1 cellular context compared by ENCODE assay signal in the genomic region with DNA sequence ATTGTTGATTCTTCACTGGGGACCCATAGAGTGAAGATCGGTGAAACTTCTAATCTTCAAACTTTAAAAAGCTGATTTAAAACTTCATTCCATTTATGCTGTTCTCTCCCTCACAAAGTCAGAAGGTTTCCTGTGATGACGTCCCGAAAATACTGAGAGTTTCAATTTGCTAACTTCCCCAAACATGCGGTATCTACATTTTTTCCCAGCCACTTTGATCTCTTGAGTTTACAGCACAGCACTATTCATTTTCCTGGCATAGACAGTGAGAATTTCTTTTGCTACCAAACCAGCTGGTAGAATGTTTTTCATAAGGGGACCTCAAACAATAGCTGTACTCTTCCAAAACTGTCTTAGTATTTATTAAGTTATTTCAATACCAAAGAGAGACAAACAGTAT.
TF ChIP-seq lines count a peak whose summit lies in the region.

No MANE protein-coding gene starts in this region.

TF ChIP-seq in GM12878, 131 proteins besides CTCF, POLR2A, EP300 and RAD21 (continued from another document):
- TF ChIP-seq, protein P1, sequence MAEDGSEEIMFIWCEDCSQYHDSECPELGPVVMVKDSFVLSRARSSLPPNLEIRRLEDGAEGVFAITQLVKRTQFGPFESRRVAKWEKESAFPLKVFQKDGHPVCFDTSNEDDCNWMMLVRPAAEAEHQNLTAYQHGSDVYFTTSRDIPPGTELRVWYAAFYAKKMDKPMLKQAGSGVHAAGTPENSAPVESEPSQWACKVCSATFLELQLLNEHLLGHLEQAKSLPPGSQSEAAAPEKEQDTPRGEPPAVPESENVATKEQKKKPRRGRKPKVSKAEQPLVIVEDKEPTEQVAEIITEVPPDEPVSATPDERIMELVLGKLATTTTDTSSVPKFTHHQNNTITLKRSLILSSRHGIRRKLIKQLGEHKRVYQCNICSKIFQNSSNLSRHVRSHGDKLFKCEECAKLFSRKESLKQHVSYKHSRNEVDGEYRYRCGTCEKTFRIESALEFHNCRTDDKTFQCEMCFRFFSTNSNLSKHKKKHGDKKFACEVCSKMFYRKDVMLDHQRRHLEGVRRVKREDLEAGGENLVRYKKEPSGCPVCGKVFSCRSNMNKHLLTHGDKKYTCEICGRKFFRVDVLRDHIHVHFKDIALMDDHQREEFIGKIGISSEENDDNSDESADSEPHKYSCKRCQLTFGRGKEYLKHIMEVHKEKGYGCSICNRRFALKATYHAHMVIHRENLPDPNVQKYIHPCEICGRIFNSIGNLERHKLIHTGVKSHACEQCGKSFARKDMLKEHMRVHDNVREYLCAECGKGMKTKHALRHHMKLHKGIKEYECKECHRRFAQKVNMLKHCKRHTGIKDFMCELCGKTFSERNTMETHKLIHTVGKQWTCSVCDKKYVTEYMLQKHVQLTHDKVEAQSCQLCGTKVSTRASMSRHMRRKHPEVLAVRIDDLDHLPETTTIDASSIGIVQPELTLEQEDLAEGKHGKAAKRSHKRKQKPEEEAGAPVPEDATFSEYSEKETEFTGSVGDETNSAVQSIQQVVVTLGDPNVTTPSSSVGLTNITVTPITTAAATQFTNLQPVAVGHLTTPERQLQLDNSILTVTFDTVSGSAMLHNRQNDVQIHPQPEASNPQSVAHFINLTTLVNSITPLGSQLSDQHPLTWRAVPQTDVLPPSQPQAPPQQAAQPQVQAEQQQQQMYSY (CRISPR knock-in tag; IDR thresholded peaks at IDR 0.05): no peak
- TF ChIP-seq, protein P2, sequence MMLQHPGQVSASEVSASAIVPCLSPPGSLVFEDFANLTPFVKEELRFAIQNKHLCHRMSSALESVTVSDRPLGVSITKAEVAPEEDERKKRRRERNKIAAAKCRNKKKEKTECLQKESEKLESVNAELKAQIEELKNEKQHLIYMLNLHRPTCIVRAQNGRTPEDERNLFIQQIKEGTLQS (IDR thresholded peaks at IDR 0.05; ENCODE audit: borderline replicate concordance, extremely low read depth, low read depth, low read length): no peak
- TF ChIP-seq EGR1 (IDR thresholded peaks at IDR 0.05; ENCODE audit: borderline replicate concordance in 1 of 2, low read depth in 2 of 2, low read length in 2 of 2) (no peak), GABPA (IDR thresholded peaks at IDR 0.05; ENCODE audit: low read depth) (no peak), MTA3 (IDR thresholded peaks at IDR 0.05; ENCODE audit: borderline replicate concordance, low read length) (no peak), CHD2 (IDR thresholded peaks at IDR 0.05; ENCODE audit: borderline replicate concordance, low read depth, low read length) (no peak), BACH1 (IDR thresholded peaks at IDR 0.05; ENCODE audit: borderline replicate concordance) (no peak), MYB (IDR thresholded peaks at IDR 0.05; ENCODE audit: borderline replicate concordance, low read depth, low read length) (no peak), MEF2B (IDR thresholded peaks at IDR 0.05; ENCODE audit: partially characterized antibody, poor library complexity, severe bottlenecking) (peak; percentile 47), ESRRA (IDR thresholded peaks at IDR 0.05; ENCODE audit: low read length) (no peak), CREM (IDR thresholded peaks at IDR 0.05; ENCODE audit: low read depth) (peak; percentile 35; the same call in 1 of the 2 replicates), RUNX3 (IDR thresholded peaks at IDR 0.05; ENCODE audit: low read length) (peak; percentile 64), NBN (IDR thresholded peaks at IDR 0.05) (0 out of 2 replicates have a peak, but pooled peaks have one; percentile 18), SUPT20H (IDR thresholded peaks at IDR 0.05; ENCODE audit: borderline replicate concordance, control insufficient read depth, low read depth, low read length) (no peak), RCOR1 (conservative IDR thresholded peaks at IDR 0.05; ENCODE audit: low read depth, low read length) (no peak), CHD4 (IDR thresholded peaks at IDR 0.05) (no peak), GATAD2B (conservative IDR thresholded peaks at IDR 0.05; ENCODE audit: low read depth) (no peak), HDGF (IDR thresholded peaks at IDR 0.05) (no peak), DPF2 (IDR thresholded peaks at IDR 0.05) (0 out of 2 replicates have a peak, but pooled peaks have one; percentile 8)
- TF ChIP-seq, protein P3, sequence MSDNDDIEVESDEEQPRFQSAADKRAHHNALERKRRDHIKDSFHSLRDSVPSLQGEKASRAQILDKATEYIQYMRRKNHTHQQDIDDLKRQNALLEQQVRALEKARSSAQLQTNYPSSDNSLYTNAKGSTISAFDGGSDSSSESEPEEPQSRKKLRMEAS (IDR thresholded peaks at IDR 0.05; ENCODE audit: low read depth, low read length): no peak
- TF ChIP-seq, protein P4, sequence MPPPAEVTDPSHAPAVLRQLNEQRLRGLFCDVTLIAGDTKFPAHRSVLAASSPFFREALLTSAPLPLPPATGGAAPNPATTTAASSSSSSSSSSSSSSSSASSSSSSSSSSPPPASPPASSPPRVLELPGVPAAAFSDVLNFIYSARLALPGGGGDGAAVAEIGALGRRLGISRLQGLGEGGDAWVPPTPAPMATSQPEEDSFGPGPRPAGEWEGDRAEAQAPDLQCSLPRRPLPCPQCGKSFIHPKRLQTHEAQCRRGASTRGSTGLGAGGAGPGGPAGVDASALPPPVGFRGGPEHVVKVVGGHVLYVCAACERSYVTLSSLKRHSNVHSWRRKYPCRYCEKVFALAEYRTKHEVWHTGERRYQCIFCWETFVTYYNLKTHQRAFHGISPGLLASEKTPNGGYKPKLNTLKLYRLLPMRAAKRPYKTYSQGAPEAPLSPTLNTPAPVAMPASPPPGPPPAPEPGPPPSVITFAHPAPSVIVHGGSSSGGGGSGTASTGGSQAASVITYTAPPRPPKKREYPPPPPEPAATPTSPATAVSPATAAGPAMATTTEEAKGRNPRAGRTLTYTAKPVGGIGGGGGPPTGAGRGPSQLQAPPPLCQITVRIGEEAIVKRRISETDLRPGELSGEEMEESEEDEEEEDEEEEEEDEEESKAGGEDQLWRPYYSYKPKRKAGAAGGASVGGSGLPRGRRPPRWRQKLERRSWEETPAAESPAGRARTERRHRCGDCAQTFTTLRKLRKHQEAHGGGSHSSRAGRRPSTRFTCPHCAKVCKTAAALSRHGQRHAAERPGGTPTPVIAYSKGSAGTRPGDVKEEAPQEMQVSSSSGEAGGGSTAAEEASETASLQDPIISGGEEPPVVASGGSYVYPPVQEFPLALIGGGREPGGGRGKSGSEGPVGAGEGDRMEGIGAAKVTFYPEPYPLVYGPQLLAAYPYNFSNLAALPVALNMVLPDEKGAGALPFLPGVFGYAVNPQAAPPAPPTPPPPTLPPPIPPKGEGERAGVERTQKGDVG (CRISPR knock-in tag; IDR thresholded peaks at IDR 0.05): no peak
- TF ChIP-seq, protein P5, sequence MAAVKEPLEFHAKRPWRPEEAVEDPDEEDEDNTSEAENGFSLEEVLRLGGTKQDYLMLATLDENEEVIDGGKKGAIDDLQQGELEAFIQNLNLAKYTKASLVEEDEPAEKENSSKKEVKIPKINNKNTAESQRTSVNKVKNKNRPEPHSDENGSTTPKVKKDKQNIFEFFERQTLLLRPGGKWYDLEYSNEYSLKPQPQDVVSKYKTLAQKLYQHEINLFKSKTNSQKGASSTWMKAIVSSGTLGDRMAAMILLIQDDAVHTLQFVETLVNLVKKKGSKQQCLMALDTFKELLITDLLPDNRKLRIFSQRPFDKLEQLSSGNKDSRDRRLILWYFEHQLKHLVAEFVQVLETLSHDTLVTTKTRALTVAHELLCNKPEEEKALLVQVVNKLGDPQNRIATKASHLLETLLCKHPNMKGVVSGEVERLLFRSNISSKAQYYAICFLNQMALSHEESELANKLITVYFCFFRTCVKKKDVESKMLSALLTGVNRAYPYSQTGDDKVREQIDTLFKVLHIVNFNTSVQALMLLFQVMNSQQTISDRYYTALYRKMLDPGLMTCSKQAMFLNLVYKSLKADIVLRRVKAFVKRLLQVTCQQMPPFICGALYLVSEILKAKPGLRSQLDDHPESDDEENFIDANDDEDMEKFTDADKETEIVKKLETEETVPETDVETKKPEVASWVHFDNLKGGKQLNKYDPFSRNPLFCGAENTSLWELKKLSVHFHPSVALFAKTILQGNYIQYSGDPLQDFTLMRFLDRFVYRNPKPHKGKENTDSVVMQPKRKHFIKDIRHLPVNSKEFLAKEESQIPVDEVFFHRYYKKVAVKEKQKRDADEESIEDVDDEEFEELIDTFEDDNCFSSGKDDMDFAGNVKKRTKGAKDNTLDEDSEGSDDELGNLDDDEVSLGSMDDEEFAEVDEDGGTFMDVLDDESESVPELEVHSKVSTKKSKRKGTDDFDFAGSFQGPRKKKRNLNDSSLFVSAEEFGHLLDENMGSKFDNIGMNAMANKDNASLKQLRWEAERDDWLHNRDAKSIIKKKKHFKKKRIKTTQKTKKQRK (IDR thresholded peaks at IDR 0.05; ENCODE audit: low read depth, low read length): no peak
- TF ChIP-seq, protein P6, sequence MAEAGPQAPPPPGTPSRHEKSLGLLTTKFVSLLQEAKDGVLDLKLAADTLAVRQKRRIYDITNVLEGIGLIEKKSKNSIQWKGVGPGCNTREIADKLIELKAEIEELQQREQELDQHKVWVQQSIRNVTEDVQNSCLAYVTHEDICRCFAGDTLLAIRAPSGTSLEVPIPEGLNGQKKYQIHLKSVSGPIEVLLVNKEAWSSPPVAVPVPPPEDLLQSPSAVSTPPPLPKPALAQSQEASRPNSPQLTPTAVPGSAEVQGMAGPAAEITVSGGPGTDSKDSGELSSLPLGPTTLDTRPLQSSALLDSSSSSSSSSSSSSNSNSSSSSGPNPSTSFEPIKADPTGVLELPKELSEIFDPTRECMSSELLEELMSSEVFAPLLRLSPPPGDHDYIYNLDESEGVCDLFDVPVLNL (IDR thresholded peaks at IDR 0.05; ENCODE audit: low read depth, low read length): no peak
